35 cellular contexts compared by ENCODE assay signal in the genomic region with DNA sequence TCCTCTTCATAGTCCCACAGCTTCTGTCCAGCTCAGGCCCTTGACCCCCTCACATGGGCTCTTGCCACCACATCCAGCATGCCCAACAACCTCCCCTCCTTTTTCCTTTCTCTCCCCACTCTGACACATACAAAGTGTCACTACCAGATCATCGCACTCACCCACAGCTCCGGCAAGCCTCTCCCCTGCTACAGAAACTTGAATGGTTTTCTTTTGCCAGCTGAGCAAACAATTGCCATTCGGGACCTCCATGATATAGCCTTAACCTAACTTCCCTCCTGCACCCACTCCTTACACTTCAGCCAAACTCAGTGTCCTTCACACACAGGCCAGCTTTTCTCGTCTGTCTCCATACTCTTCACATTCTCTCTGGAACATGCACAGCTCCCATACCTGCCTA. TPM values are rescaled to one million over a fixed set of nuclear protein-coding genes. Genes with fewer than 3 reads are reported as not detected.
"Had no signal": no experiment of that assay in that cellular context is flagged by ENCODE, and none has a peak within 500 bp of the region (broad histone marks: within the 10 kb centered on the region; RNA-seq: fewer than 3 reads in every experiment).

No MANE protein-coding gene starts in this region.

- H3K4me3 ChIP-seq: breast epithelium, heart right ventricle, lower lobe of right lung, mucosa of descending colon, ovary, prostate gland, sigmoid colon, upper lobe of right lung had no signal

- H3K27ac Mint-ChIP-seq: activated naive CD4-positive, alpha-beta T cell treated with anti-CD3 and anti-CD28 coated beads, Interleukin-2, amount 50 U/mL, for 72 hours; activated T-cell treated with anti-CD3 and anti-CD28 coated beads, Interleukin-2, amount 50 U/mL, for 72 hours; natural killer cell treated with Interleukin-12 subunit alpha and Interleukin-12 subunit beta and Interleukin-15 and Interleukin-18, amount 100 ng/mL, for 72 hours; stimulated activated memory B cell treated with anti-CD40 and anti-IgM and Interleukin-4, amounts not matched to agents 10 μg/mL and 1 μg/mL and 100 μg/mL, for 72 hours; stimulated activated naive CD8-positive, alpha-beta T cell treated with anti-CD3 and anti-CD28 coated beads, Interleukin-15, amount 100 ng/mL, for 72 hours; T-helper 1 cell treated with Interleukin-12 subunit alpha and Interleukin-12 subunit beta and Interleukin-4 antibody, amounts not matched to agents 30 μg/mL and 1 μg/mL, for 36 hours had no signal

- FAIRE-seq: small intestine, TTC549 had no signal

- DNase-seq: activated CD4-positive, alpha-beta T cell treated with anti-CD3 and anti-CD28 coated beads for 4 hours; activated CD4-positive, alpha-beta T cell treated with anti-CD3 and anti-CD28 coated beads, Interleukin-2, amount 50 U/mL, for 4 hours; activated naive CD4-positive, alpha-beta T cell; activated T-cell treated with anti-CD3 and anti-CD28 coated beads for 4 hours; activated T-cell treated with anti-CD3 and anti-CD28 coated beads, Interleukin-2, amount 50 U/mL, for 72 hours; dermis blood vessel endothelial cell; effector memory CD4-positive, alpha-beta T cell; foreskin keratinocyte; heart right ventricle; kidney glomerular epithelial cell; lower lobe of right lung; mesendoderm; mucosa of descending colon; ovary; retina; sigmoid colon; small intestine; stimulated activated CD4-positive, alpha-beta T cell treated with anti-CD3 and anti-CD28 coated beads, Interleukin-4, amount 100 ng/mL, for 24 hours; stimulated activated naive CD8-positive, alpha-beta T cell treated with anti-CD3 and anti-CD28 coated beads, Interleukin-15, amount 100 ng/mL, for 72 hours; substantia nigra; SW 1271; T-helper 9 cell; upper lobe of right lung had no signal

- H3K27me3 Mint-ChIP-seq: central memory CD8-positive, alpha-beta T cell had no signal

- H3K9me3 ChIP-seq: breast epithelium, lower lobe of right lung, mucosa of descending colon, neutrophil, ovary, prostate gland, upper lobe of right lung had no signal

- H3K4me3 Mint-ChIP-seq: activated T-cell treated with anti-CD3 and anti-CD28 coated beads, Interleukin-2, amount 50 U/mL, for 72 hours; central memory CD8-positive, alpha-beta T cell; natural killer cell treated with Interleukin-12 subunit alpha and Interleukin-12 subunit beta and Interleukin-15 and Interleukin-18, amount 100 ng/mL, for 72 hours; stimulated activated memory B cell treated with anti-CD40 and anti-IgM and Interleukin-4, amounts not matched to agents 10 μg/mL and 1 μg/mL and 100 μg/mL, for 72 hours; stimulated activated naive CD8-positive, alpha-beta T cell treated with anti-CD3 and anti-CD28 coated beads, Interleukin-15, amount 100 ng/mL, for 72 hours; T-helper 1 cell treated with Interleukin-12 subunit alpha and Interleukin-12 subunit beta and Interleukin-4 antibody, amounts not matched to agents 30 μg/mL and 1 μg/mL, for 36 hours had no signal

- H3K9me3 Mint-ChIP-seq: natural killer cell treated with Interleukin-12 subunit alpha and Interleukin-12 subunit beta and Interleukin-15 and Interleukin-18, amount 100 ng/mL, for 72 hours had no signal

- ATAC-seq: activated naive CD4-positive, alpha-beta T cell treated with anti-CD3 and anti-CD28 coated beads, Interleukin-2, amount 50 U/mL, for 72 hours; activated T-cell treated with anti-CD3 and anti-CD28 coated beads, Interleukin-2, amount 50 U/mL, for 72 hours; esophagus mucosa; foreskin keratinocyte; heart right ventricle; left lobe of liver; lower lobe of right lung; mucosa of descending colon; natural killer cell treated with Interleukin-12 subunit alpha and Interleukin-12 subunit beta and Interleukin-15 and Interleukin-18, amount 100 ng/mL, for 72 hours; stimulated activated memory B cell treated with anti-CD40 and anti-IgM and Interleukin-4, amounts not matched to agents 10 μg/mL and 1 μg/mL and 100 μg/mL, for 72 hours; stimulated activated naive CD8-positive, alpha-beta T cell treated with anti-CD3 and anti-CD28 coated beads, Interleukin-15, amount 100 ng/mL, for 72 hours; upper lobe of right lung had no signal

- H3K27me3 ChIP-seq: breast epithelium, foreskin keratinocyte, heart right ventricle, ovary, sigmoid colon, upper lobe of right lung had no signal

- H3K4me1 ChIP-seq: breast epithelium, foreskin keratinocyte, prostate gland had no signal

- H3K27ac ChIP-seq: breast epithelium, foreskin keratinocyte, heart right ventricle, lower lobe of right lung, neutrophil, ovary, prostate gland, sigmoid colon, upper lobe of right lung, VCaP had no signal

- H3K36me3 Mint-ChIP-seq: activated naive CD4-positive, alpha-beta T cell treated with anti-CD3 and anti-CD28 coated beads, Interleukin-2, amount 50 U/mL, for 72 hours; natural killer cell treated with Interleukin-12 subunit alpha and Interleukin-12 subunit beta and Interleukin-15 and Interleukin-18, amount 100 ng/mL, for 72 hours; stimulated activated memory B cell treated with anti-CD40 and anti-IgM and Interleukin-4, amounts not matched to agents 10 μg/mL and 1 μg/mL and 100 μg/mL, for 72 hours had no signal

- H3K36me3 ChIP-seq: breast epithelium, heart right ventricle, lower lobe of right lung, neutrophil, ovary, prostate gland, sigmoid colon, upper lobe of right lung had no signal

RNA-seq across cellular contexts. Expression of gene MAB21L3, which starts 43.3 kb away (rescaled TPM):
- total RNA-seq: activated naive CD4-positive, alpha-beta T cell treated with anti-CD3 and anti-CD28 coated beads, Interleukin-2, amount 50 U/mL, for 72 hours; natural killer cell treated with Interleukin-12 subunit alpha and Interleukin-12 subunit beta and Interleukin-15 and Interleukin-18, amount 100 ng/mL, for 72 hours; ovary had no signal
- polyA plus RNA-seq: heart right ventricle, ovary had no signal
